In the genomic region with DNA sequence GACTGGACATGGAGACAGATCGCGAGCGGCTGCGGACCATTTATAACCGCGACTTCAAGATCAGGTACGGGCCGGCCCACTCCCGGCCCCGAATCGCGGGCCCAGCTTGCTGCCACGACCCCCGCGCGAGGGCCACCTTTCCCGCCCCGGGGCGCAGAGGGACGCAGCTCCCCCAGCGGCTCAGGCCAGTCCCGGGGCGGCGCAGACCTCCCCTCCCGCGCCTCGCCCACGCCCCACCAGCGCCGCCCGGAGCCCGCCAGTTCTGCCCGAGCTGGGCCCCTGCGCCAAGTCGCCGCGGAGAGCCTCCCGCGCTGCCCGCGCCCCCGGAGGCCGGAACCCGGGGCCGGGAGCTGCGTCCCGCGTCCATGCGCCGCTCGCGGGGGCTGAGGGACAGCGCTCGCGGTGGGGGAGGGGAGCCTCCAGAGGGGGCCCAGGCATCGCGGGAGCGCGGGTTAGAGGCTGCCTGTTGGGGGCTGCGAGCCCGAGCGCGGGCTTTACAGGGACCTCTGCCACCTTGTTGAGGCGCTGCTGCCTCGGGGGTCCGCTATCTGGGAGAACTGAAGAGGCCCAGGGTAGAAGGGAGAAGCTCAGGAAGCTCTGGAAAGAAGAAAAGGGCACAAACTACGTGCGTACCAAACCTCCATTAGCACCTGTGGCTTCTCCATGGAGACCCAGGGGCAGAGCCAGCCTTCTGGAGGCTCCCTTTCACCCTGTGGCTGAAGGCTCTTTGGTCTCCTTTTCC, we compare ENCODE assay signal across 1 cellular context.
TF ChIP-seq lines count a peak whose summit lies in the region.

No MANE protein-coding gene starts in this region.

TF ChIP-seq in liver, 16 proteins besides CTCF, POLR2A, EP300 and RAD21 (continued from another document):
- TF ChIP-seq GABPA (IDR thresholded peaks at IDR 0.05 in 1 of 2, conservative IDR thresholded peaks at IDR 0.05 in 1 of 2) (no peak), TAF1 (conservative IDR thresholded peaks at IDR 0.05) (no peak)
